1 cellular context compared by ENCODE assay signal in genomic region chr17:4953461-4953961, GRCh38.
A peak's percentile ranks its signal among the peaks of the same experiment; 100 is the strongest.
TF ChIP-seq lines count a peak whose summit lies in the region.

No MANE protein-coding gene starts in this region.

TF ChIP-seq in endothelial cell of umbilical vein, 7 proteins besides CTCF, POLR2A, EP300 and RAD21:
- TF ChIP-seq FOS (IDR thresholded peaks at IDR 0.05; ENCODE audit: borderline replicate concordance, insufficient read depth, low read length) = no peak
- no peak for TF ChIP-seq JUN (IDR thresholded peaks at IDR 0.05; ENCODE audit: borderline replicate concordance, insufficient read depth, insufficient read length, low read depth)
- no peak for TF ChIP-seq GATA2 (IDR thresholded peaks at IDR 0.05; ENCODE audit: insufficient read depth, insufficient read length, low read depth, low read length)
- no peak for TF ChIP-seq MYC (IDR thresholded peaks at IDR 0.05; ENCODE audit: low read depth, low read length)
- no peak for TF ChIP-seq EZH2 (IDR thresholded peaks at IDR 0.05; ENCODE audit: borderline replicate concordance, low read depth, low read length, severe bottlenecking)
- TF ChIP-seq MAX (IDR thresholded peaks at IDR 0.05; ENCODE audit: insufficient read depth, insufficient read length) = no peak
- TF ChIP-seq POLR2AphosphoS5 (IDR thresholded peaks at IDR 0.05; ENCODE audit: insufficient read depth, low read depth, low read length) = peak; percentile 16
